In genomic region chr11:79100093-79100704, GRCh38 we compare ENCODE assay signal across 8 cellular contexts.
DNase-seq lines count a peak whose midpoint lies in the region; ATAC-seq and TF ChIP-seq lines count a peak whose summit lies in the region.

No MANE protein-coding gene starts in this region.

- H3K36me3 ChIP-seq in body of pancreas (replicated peaks in 1 of 2; ENCODE audit: insufficient read depth in 1 of 2, low read depth in 2 of 2): no peaks in the 10 kb centered on the region
- no peaks in the 10 kb centered on the region for H3K36me3 ChIP-seq in thyroid gland

- TF ChIP-seq CTCF in body of pancreas (IDR thresholded peaks at IDR 0.05) (peak; percentile 52 to 78 (median 64)), thyroid gland (IDR thresholded peaks at IDR 0.05) (peak; percentile 50 to 78 (median 70))

- TF ChIP-seq POLR2A in body of pancreas (IDR thresholded peaks at IDR 0.05) (no peak), thyroid gland (IDR thresholded peaks at IDR 0.05) (no peak)

- H3K9me3 ChIP-seq in body of pancreas (no peaks in the 10 kb centered on the region), thyroid gland (no peaks in the 10 kb centered on the region)

- H3K27ac ChIP-seq in body of pancreas (no peak overlapping the region), thyroid gland (no peak overlapping the region)

- DNase-seq in COR-L47 (lab: John Stamatoyannopoulos, UW): peak; percentile 24
- peak; percentile 22 for DNase-seq in NCI-H748 treated with DMSO at 0.1 percent for 48 hours (lab: John Stamatoyannopoulos, UW)
- DNase-seq in body of pancreas: peak; percentile 30 to 55 (median 46)
- peak; percentile 48 for DNase-seq in kidney tubule cell (ENCODE audit: low spot score)
- peak; percentile 26 to 42 for DNase-seq in thyroid gland
- DNase-seq in NCI-H2196 treated with DMSO at 0.1 percent for 48 hours (lab: John Stamatoyannopoulos, UW; ENCODE audit: unreplicated experiment): no peak

- intact Hi-C loops in body of pancreas (cut with DNase I): no loop called here
- intact Hi-C loops in thyroid gland (cut with DNase I): no loop called here

- H3K4me1 ChIP-seq in body of pancreas: peaks cover 14% of the 10 kb centered on the region
- peaks cover 10 to 11% of the 10 kb centered on the region in 2 donors for H3K4me1 ChIP-seq in thyroid gland

- ATAC-seq in GM18517 (IDR thresholded peaks at IDR 0.05; ENCODE audit: unreplicated experiment) (peak; percentile 71), HG02973 (IDR thresholded peaks at IDR 0.05; ENCODE audit: unreplicated experiment) (peak; percentile 94), body of pancreas (peak; percentile 67)

- no peak overlapping the region for H3K4me3 ChIP-seq in body of pancreas
- H3K4me3 ChIP-seq in thyroid gland (replicated peaks in 1 of 3): no peak overlapping the region

- WGBS in body of pancreas, 2 donors: 26 to 42% methylated on average over 9 of the region's 9 CpGs
- WGBS in thyroid gland, 2 donors: 45 to 52% methylated on average over 9 of the region's 9 CpGs

- H3K27me3 ChIP-seq in body of pancreas: no peaks in the 10 kb centered on the region
- no peaks in the 10 kb centered on the region for H3K27me3 ChIP-seq in thyroid gland
